Comparison of ENCODE assay signal across 1 cellular context in the genomic region with DNA sequence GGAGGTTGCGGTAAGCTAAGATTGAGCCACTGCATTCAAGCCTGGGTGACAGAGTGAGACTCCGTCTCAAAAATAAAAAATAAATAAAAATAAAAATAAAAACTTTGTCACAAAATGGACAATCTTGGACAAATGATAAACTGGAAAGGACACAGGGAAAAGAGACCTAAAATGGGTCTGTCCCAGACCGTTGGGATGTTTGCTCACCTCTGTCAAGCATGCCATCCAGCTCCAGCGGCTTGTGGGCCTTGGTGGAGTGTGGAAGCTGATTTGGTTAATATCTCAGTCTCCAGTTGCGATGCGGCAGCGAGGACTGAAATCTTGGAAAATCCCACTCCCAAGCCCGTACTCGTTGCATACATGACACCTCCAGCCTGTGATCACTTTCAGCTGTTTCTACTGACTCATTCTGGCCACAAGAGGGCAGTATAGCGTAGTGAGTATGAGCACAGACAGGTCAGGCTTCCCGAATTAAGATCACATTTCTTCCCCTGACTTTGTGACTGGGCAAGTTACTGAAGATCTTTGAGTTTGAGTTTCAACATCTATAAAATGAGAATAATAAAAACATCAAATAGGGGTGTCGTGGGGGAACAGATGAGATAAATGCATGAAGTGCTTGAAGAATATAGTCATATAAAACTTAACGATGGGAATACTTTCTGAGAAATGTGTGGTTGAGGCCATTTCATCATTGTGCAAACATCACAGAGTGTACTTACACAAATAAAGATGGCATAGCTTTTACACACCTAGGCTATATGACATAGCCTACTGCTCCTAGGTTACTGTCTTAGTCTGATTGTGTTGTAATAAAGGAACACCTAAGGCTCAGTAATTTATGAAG.
A peak's percentile ranks its signal among the peaks of the same experiment; 100 is the strongest.
TF ChIP-seq lines count a peak whose summit lies in the region.

No MANE protein-coding gene starts in this region.

TF ChIP-seq in A549, 52 proteins besides CTCF, POLR2A, EP300 and RAD21 (continued from another document):
- TF ChIP-seq, protein P1, sequence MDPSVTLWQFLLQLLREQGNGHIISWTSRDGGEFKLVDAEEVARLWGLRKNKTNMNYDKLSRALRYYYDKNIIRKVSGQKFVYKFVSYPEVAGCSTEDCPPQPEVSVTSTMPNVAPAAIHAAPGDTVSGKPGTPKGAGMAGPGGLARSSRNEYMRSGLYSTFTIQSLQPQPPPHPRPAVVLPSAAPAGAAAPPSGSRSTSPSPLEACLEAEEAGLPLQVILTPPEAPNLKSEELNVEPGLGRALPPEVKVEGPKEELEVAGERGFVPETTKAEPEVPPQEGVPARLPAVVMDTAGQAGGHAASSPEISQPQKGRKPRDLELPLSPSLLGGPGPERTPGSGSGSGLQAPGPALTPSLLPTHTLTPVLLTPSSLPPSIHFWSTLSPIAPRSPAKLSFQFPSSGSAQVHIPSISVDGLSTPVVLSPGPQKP (IDR thresholded peaks at IDR 0.05; ENCODE audit: low read depth, low read length) = no peak
- TF ChIP-seq KDM1A (IDR thresholded peaks at IDR 0.05; ENCODE audit: low read depth) (no peak), SMC3 (IDR thresholded peaks at IDR 0.05) (peak; percentile 72), GATA3 (IDR thresholded peaks at IDR 0.05; ENCODE audit: borderline replicate concordance) (no peak), MYC (IDR thresholded peaks at IDR 0.05; ENCODE audit: borderline replicate concordance, low read length) (no peak), JUNB (IDR thresholded peaks at IDR 0.05) (no peak), FOXS1 (CRISPR knock-in tag; IDR thresholded peaks at IDR 0.05) (no peak)
